Comparison of ENCODE assay signal across 31 cellular contexts in genomic region chr10:118298787-118299186, GRCh38.
"Had no signal": no experiment of that assay in that cellular context is flagged by ENCODE, and none has a peak within 500 bp of the region (broad histone marks: within the 10 kb centered on the region; RNA-seq: fewer than 3 reads in every experiment).

No MANE protein-coding gene starts in this region.

- H3K4me3 ChIP-seq: ascending aorta, cardiac muscle cell had no signal

- H3K27me3 ChIP-seq: ascending aorta, cardiac muscle cell had no signal

- H3K36me3 ChIP-seq: ascending aorta, cardiac muscle cell had no signal

- FAIRE-seq: bronchial epithelial cell, TTC549 had no signal

- ATAC-seq: activated CD8-positive, alpha-beta T cell treated with anti-CD3 and anti-CD28 coated beads for 36 hours; activated naive CD8-positive, alpha-beta T cell treated with anti-CD3 and anti-CD28 coated beads, Interleukin-2, amount 50 U/mL, for 24 hours; activated T-cell treated with anti-CD3 and anti-CD28 coated beads, Interleukin-2, amount 50 U/mL, for 4 hours; activated T-cell treated with anti-CD3 and anti-CD28 coated beads, Interleukin-2, amount 50 U/mL, for 72 hours had no signal

- DNase-seq: activated B cell treated with CpG ODN at 0.5 μM for 24 hours; activated CD4-positive, alpha-beta memory T cell treated with anti-CD3 and anti-CD28 coated beads for 36 hours; activated CD4-positive, alpha-beta T cell treated with anti-CD3 and anti-CD28 coated beads for 4 hours; activated CD4-positive, alpha-beta T cell treated with anti-CD3 and anti-CD28 coated beads, Interleukin-2, amount 10 ng/mL, durations not matched to agents 24 days and 14 days; activated CD4-positive, alpha-beta T cell treated with anti-CD3 and anti-CD28 coated beads, Interleukin-2, amount 50 U/mL, for 1 hour; activated CD4-positive, alpha-beta T cell treated with anti-CD3 and anti-CD28 coated beads, Interleukin-2, amount 50 U/mL, for 4 hours; activated CD4-positive, CD25-positive, alpha-beta regulatory T cell treated with anti-CD3 and anti-CD28 coated beads, Interleukin-2, amount 50 U/mL, for 72 hours; activated CD8-positive, alpha-beta memory T cell treated with anti-CD3 and anti-CD28 coated beads, Interleukin-2, amount 50 U/mL, for 4 hours; activated CD8-positive, alpha-beta T cell treated with anti-CD3 and anti-CD28 coated beads for 36 hours; activated effector memory CD4-positive, alpha-beta T cell treated with Interleukin-2 at 50 U/mL for 16 hours; activated gamma-delta T cell; activated naive CD4-positive, alpha-beta T cell treated with anti-CD3 and anti-CD28 coated beads, Interleukin-2, amount 10 ng/mL, durations not matched to agents 7 days and 5 days; activated naive CD4-positive, alpha-beta T cell treated with Interleukin-2 at 50 U/mL for 16 hours; activated naive CD8-positive, alpha-beta T cell treated with anti-CD3 and anti-CD28 coated beads, Interleukin-2, amount 10 ng/mL, durations not matched to agents 7 days and 5 days; activated naive CD8-positive, alpha-beta T cell treated with anti-CD3 and anti-CD28 coated beads, Interleukin-2, amount 50 U/mL, for 24 hours; activated T-cell treated with anti-CD3 and anti-CD28 coated beads for 4 hours; activated T-cell treated with anti-CD3 and anti-CD28 coated beads, Interleukin-2, amount 50 U/mL, for 1 hour; activated T-cell treated with anti-CD3 and anti-CD28 coated beads, Interleukin-2, amount 50 U/mL, for 4 hours; activated T-cell treated with anti-CD3 and anti-CD28 coated beads, Interleukin-2, amount 50 U/mL, for 72 hours; amygdala; anterior cingulate cortex; caudate nucleus; cerebellar nuclear complex; T-helper 1 cell; T-helper 2 cell; T-helper 9 cell had no signal

- H3K27ac ChIP-seq: ascending aorta, cardiac muscle cell, VCaP had no signal

- H3K9me3 ChIP-seq: ascending aorta had no signal

- H3K4me1 ChIP-seq: ascending aorta had no signal
